ENCODE assay signal across 8 cellular contexts in genomic region chr7:129948877-129949291, GRCh38. TPM values are rescaled to one million over a fixed set of nuclear protein-coding genes. Genes with fewer than 3 reads are reported as not detected.
DNase-seq lines count a peak whose midpoint lies in the region; ATAC-seq lines count a peak whose summit lies in the region.

No MANE protein-coding gene starts in this region.

- ATAC-seq in GM18520 (IDR thresholded peaks at IDR 0.05; ENCODE audit: unreplicated experiment): peak; percentile 37
- ATAC-seq in HG03066 (IDR thresholded peaks at IDR 0.05; ENCODE audit: low read depth, unreplicated experiment): peak; percentile 43
- peak; percentile 76 for ATAC-seq in left lobe of liver

- DNase-seq in A172 (ENCODE audit: low spot score): peak; percentile 86
- peak; percentile 90 for DNase-seq in NCI-H2227 (lab: John Stamatoyannopoulos, UW; ENCODE audit: unreplicated experiment)
- DNase-seq in activated CD4-positive, alpha-beta T cell treated with anti-CD3 and anti-CD28 coated beads for 48 hours: peak; percentile 87
- DNase-seq in dedifferentiated amniotic fluid mesenchymal stem cell (ENCODE audit: extremely low spot score): peak; percentile 88
- DNase-seq in left lobe of liver (ENCODE audit: low spot score): peak; percentile 93
- DNase-seq in stimulated activated CD4-positive, alpha-beta T cell treated with anti-CD3 and anti-CD28 coated beads, Interleukin-2, amount 100 ng/mL, for 24 hours: peak; percentile 73 to 75

RNA-seq across cellular contexts. Expression of gene UBE2H, which starts 3.9 kb away (rescaled TPM):
- 77.7 and 94.8 TPM in 2 replicates for total RNA-seq in A172 (2014; rRNA removed; shearing (Covaris generic))
- total RNA-seq in left lobe of liver: 33.8 TPM

Comparison
In these comparisons a context has a peak if more than half of its experiments do, and no peak if none do; other contexts are left out.
1. Peak in every context shown above with its lines: DNase-seq and ATAC-seq.